ENCODE assay signal across 13 cellular contexts in the genomic region with DNA sequence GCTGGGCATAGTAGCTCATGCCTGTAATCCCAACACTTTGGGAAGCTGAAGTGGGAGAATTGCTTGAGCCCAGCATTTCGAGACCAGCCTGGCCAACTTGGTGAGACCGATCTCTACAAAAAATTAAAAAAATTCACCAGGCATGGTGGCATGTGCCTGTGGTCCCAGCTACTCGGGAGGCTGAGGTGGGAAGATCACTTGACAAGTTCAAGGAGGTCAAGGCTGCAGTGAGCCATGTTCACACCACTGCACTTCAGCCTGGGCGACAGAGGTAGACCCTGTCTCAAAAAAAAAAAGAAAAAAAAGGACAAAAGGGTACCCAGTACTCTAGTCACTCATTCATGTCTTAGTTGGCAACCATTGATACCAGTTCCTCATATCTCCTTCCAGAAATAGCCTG.
"Had no signal": no experiment of that assay in that cellular context is flagged by ENCODE, and none has a peak within 500 bp of the region (broad histone marks: within the 10 kb centered on the region; RNA-seq: fewer than 3 reads in every experiment).

No MANE protein-coding gene starts in this region.

- H3K9me3 ChIP-seq: psoas muscle had no signal

- DNase-seq: activated CD4-positive, alpha-beta memory T cell treated with anti-CD3 and anti-CD28 coated beads, Interleukin-2, amount 10 ng/mL, durations not matched to agents 7 days and 5 days; activated CD4-positive, alpha-beta T cell treated with anti-CD3 and anti-CD28 coated beads for 36 hours; activated T-cell treated with anti-CD3 and anti-CD28 coated beads, Interleukin-2, amount 50 U/mL, for 72 hours; immature natural killer cell; mammary epithelial cell; nephron progenitor cell; stimulated activated CD4-positive, alpha-beta T cell treated with anti-CD3 and anti-CD28 coated beads, Interleukin-15, amount 100 ng/mL, for 24 hours; stimulated activated CD4-positive, alpha-beta T cell treated with anti-CD3 and anti-CD28 coated beads, Interleukin-4, amount 100 ng/mL, for 24 hours; T-helper 1 cell; trophoblast cell had no signal

- H3K4me3 ChIP-seq: cardiac muscle cell, psoas muscle had no signal

- H3K27ac ChIP-seq: cardiac muscle cell, psoas muscle, VCaP had no signal

- H3K36me3 ChIP-seq: cardiac muscle cell had no signal

- ATAC-seq: activated CD4-positive, alpha-beta T cell treated with anti-CD3 and anti-CD28 coated beads for 36 hours; activated T-cell treated with anti-CD3 and anti-CD28 coated beads, Interleukin-2, amount 50 U/mL, for 72 hours had no signal

- H3K27me3 ChIP-seq: cardiac muscle cell had no signal
